In the genomic region with DNA sequence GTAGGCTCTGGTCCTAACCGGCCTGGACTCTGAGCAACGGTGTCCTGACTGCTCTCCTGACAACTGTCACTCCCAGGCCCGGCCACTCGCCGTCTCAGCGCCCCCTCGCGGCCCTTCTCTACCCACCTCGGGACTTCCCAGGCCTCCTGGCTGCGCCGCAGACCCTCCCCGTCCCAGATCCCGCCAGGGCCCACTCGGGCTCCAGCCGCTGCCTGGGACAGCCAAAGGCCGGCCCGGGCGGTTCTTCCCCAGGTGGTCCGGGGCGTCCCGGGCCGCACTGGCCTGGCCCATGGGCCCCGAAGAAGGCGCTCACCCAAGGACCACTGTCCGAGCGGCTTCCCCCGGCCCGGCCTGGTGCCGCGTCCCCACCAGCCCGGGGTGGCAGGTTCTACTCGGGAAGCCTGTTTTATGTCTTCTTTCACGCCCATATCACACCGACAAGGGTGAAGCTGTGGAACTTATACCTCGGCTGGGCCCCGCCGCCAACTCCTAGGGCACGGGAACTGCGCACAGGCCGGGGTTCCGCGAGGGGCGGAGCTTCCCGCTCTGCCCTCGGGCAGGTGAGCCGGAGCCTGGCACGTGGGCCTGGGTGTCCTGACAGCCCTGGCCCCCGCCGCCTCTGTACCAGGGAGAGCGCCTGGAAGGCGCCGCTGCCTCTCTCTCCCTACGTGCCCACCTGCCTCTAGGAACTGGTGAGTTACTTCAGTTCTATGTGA, we compare ENCODE assay signal across 8 cellular contexts.
DNase-seq lines count a peak whose midpoint lies in the region; ATAC-seq, FAIRE-seq and TF ChIP-seq lines count a peak whose summit lies in the region.

No MANE protein-coding gene starts in this region.

- no peaks in the 10 kb centered on the region for H3K27me3 ChIP-seq in RWPE2 (ENCODE audit: insufficient read depth, poor library complexity, severe bottlenecking)
- H3K27me3 ChIP-seq in right atrium auricular region: no peaks in the 10 kb centered on the region

- no peaks in the 10 kb centered on the region for H3K9me3 ChIP-seq in A549
- no peaks in the 10 kb centered on the region for H3K9me3 ChIP-seq in RWPE2 (ENCODE audit: severe bottlenecking)
- no peaks in the 10 kb centered on the region for H3K9me3 ChIP-seq in right atrium auricular region

- H3K9me3 Mint-ChIP-seq in activated naive CD8-positive, alpha-beta T cell treated with anti-CD3 and anti-CD28 coated beads, Interleukin-2, amount 10 ng/mL, durations not matched to agents 7 days and 5 days: no peaks in the 10 kb centered on the region

- 11% methylated on average over 12 of the region's 53 CpGs for WGBS in A549 (ENCODE audit: missing lambda C conversion rate)

- no peaks in the 10 kb centered on the region for H3K4me1 ChIP-seq in A549
- H3K4me1 ChIP-seq in RWPE2 (ENCODE audit: insufficient read depth, poor library complexity, severe bottlenecking): no peaks in the 10 kb centered on the region
- peaks cover 0 to 9% of the 10 kb centered on the region in 2 donors for H3K4me1 ChIP-seq in right atrium auricular region

- FAIRE-seq in A549 (lab: Jason Lieb, UNC): no peak

- TF ChIP-seq RAD21 in A549 (conservative IDR thresholded peaks at IDR 0.05 in 1 of 2, IDR thresholded peaks at IDR 0.05 in 1 of 2): peak; percentile 49 to 56

- H3K36me3 ChIP-seq in RWPE2 (ENCODE audit: low read depth): no peaks in the 10 kb centered on the region
- H3K36me3 ChIP-seq in right atrium auricular region: no peaks in the 10 kb centered on the region

- TF ChIP-seq EP300 in A549 (IDR thresholded peaks at IDR 0.05): no peak

- peak overlapping the region; percentile 80 for H3K4me3 Mint-ChIP-seq in activated naive CD8-positive, alpha-beta T cell treated with anti-CD3 and anti-CD28 coated beads, Interleukin-2, amount 10 ng/mL, durations not matched to agents 7 days and 5 days

- POLR2A ChIA-PET in A549 (lab: Yijun Ruan, JAX): interaction anchor here (0.7 kb wide), 1 partner anchor 66 kb away, joined by 4 read pairs; no protein-coding TSS in a partner anchor
- POLR2A ChIA-PET in activated naive CD8-positive, alpha-beta T cell treated with anti-CD3 and anti-CD28 coated beads, Interleukin-2, amount 10 ng/mL, durations not matched to agents 7 days and 5 days (lab: Charles Lee): no interaction called here

- no peaks in the 10 kb centered on the region for H3K27me3 Mint-ChIP-seq in activated naive CD8-positive, alpha-beta T cell treated with anti-CD3 and anti-CD28 coated beads, Interleukin-2, amount 10 ng/mL, durations not matched to agents 7 days and 5 days

- H3K27ac ChIP-seq in A549 (peak overlapping the region; percentile 75 to 92), RWPE2 (ENCODE audit: poor library complexity, severe bottlenecking) (no peak overlapping the region), right atrium auricular region (peak overlapping the region; percentile 74 to 87)

- H3K4me3 ChIP-seq in A549 (peak overlapping the region; percentile 69), RWPE2 (ENCODE audit: severe bottlenecking) (peak overlapping the region; percentile 36), right atrium auricular region (peak overlapping the region; percentile 61 to 70)

- TF ChIP-seq POLR2A in A549 (IDR thresholded peaks at IDR 0.05; ENCODE audit: low read length): no peak

- CTCF ChIA-PET in A549 (lab: Yijun Ruan, JAX): interaction anchor here (0.6 to 1.4 kb wide), 6 partner anchors 11 to 1058 kb away, joined by 3 to 5 read pairs (median 3); no protein-coding TSS in a partner anchor

- peak overlapping the region; percentile 79 for H3K4me2 ChIP-seq in A549

- peak overlapping the region; percentile 58 for H3K27ac Mint-ChIP-seq in activated naive CD8-positive, alpha-beta T cell treated with anti-CD3 and anti-CD28 coated beads, Interleukin-2, amount 10 ng/mL, durations not matched to agents 7 days and 5 days

- TF ChIP-seq CTCF in A549 (IDR thresholded peaks at IDR 0.05) (peak; percentile 61), RWPE2 (IDR thresholded peaks at IDR 0.05; ENCODE audit: poor library complexity, severe bottlenecking) (peak; percentile 81), right atrium auricular region (IDR thresholded peaks at IDR 0.05) (peak; percentile 71 to 85)

- no peaks in the 10 kb centered on the region for H3K36me3 Mint-ChIP-seq in activated naive CD8-positive, alpha-beta T cell treated with anti-CD3 and anti-CD28 coated beads, Interleukin-2, amount 10 ng/mL, durations not matched to agents 7 days and 5 days

- ATAC-seq in A549 (peak; percentile 97 to 100), GM18907 (IDR thresholded peaks at IDR 0.05; ENCODE audit: unreplicated experiment) (peak; percentile 97), HG03342 (IDR thresholded peaks at IDR 0.05; ENCODE audit: unreplicated experiment) (peak; percentile 94), RWPE2 (ENCODE audit: low read depth) (peak; percentile 90)
- ATAC-seq in activated naive CD8-positive, alpha-beta T cell treated with anti-CD3 and anti-CD28 coated beads, Interleukin-2, amount 10 ng/mL, durations not matched to agents 7 days and 5 days (ENCODE audit: low read depth): peak; percentile 91

- H3K4me1 Mint-ChIP-seq in activated naive CD8-positive, alpha-beta T cell treated with anti-CD3 and anti-CD28 coated beads, Interleukin-2, amount 10 ng/mL, durations not matched to agents 7 days and 5 days: peaks cover 9% of the 10 kb centered on the region

- DNase-seq in A549 (ENCODE audit: low read depth in 1 of 2, low spot score in 1 of 2) (peak; percentile 45 to 68), RWPE2 (ENCODE audit: low spot score) (peak; percentile 55), right atrium auricular region (ENCODE audit: low spot score) (peak; percentile 82), pulmonary artery endothelial cell (ENCODE audit: low read depth, low spot score) (peak; percentile 11), ureter (ENCODE audit: low spot score) (peak; percentile 86)
- DNase-seq in activated naive CD8-positive, alpha-beta T cell treated with anti-CD3 and anti-CD28 coated beads, Interleukin-2, amount 10 ng/mL, durations not matched to agents 7 days and 5 days: peak; percentile 82

TF ChIP-seq in A549, 52 proteins besides CTCF, POLR2A, EP300 and RAD21 (continues in another document):
- TF ChIP-seq ZSCAN20 (CRISPR knock-in tag; IDR thresholded peaks at IDR 0.05) (no peak), CBX2 (IDR thresholded peaks at IDR 0.05; ENCODE audit: borderline replicate concordance, low read depth) (no peak), MAFK (IDR thresholded peaks at IDR 0.05; ENCODE audit: partially characterized antibody) (no peak), HES2 (IDR thresholded peaks at IDR 0.05) (no peak), HEYL (CRISPR knock-in tag; IDR thresholded peaks at IDR 0.05) (no peak), NR3C1 (IDR thresholded peaks at IDR 0.05) (no peak), MAZ (IDR thresholded peaks at IDR 0.05; ENCODE audit: borderline replicate concordance, low read depth, low read length) (no peak), MYC (IDR thresholded peaks at IDR 0.05; ENCODE audit: borderline replicate concordance, low read length) (no peak), CHD4 (IDR thresholded peaks at IDR 0.05; ENCODE audit: borderline replicate concordance) (no peak), PBX3 (IDR thresholded peaks at IDR 0.05) (no peak), ZNF302 (CRISPR knock-in tag; IDR thresholded peaks at IDR 0.05) (no peak), FOXS1 (CRISPR knock-in tag; IDR thresholded peaks at IDR 0.05) (no peak), EHF (CRISPR knock-in tag; IDR thresholded peaks at IDR 0.05) (no peak), SMC3 (IDR thresholded peaks at IDR 0.05) (peak; percentile 60), RCOR1 (IDR thresholded peaks at IDR 0.05; ENCODE audit: low read depth, low read length) (no peak), TP53 (CRISPR knock-in tag; IDR thresholded peaks at IDR 0.05) (no peak), HDAC2 (IDR thresholded peaks at IDR 0.05) (no peak)
- TF ChIP-seq, protein P1, sequence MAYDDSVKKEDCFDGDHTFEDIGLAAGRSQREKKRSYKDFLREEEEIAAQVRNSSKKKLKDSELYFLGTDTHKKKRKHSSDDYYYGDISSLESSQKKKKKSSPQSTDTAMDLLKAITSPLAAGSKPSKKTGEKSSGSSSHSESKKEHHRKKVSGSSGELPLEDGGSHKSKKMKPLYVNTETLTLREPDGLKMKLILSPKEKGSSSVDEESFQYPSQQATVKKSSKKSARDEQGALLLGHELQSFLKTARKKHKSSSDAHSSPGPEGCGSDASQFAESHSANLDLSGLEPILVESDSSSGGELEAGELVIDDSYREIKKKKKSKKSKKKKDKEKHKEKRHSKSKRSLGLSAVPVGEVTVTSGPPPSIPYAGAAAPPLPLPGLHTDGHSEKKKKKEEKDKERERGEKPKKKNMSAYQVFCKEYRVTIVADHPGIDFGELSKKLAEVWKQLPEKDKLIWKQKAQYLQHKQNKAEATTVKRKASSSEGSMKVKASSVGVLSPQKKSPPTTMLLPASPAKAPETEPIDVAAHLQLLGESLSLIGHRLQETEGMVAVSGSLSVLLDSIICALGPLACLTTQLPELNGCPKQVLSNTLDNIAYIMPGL (CRISPR knock-in tag; IDR thresholded peaks at IDR 0.05; ENCODE audit: borderline replicate concordance): no peak; the same call in 1 of the 2 replicates
- TF ChIP-seq, protein P2, sequence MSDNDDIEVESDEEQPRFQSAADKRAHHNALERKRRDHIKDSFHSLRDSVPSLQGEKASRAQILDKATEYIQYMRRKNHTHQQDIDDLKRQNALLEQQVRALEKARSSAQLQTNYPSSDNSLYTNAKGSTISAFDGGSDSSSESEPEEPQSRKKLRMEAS (IDR thresholded peaks at IDR 0.05): peak; percentile 86
- TF ChIP-seq, protein P3, sequence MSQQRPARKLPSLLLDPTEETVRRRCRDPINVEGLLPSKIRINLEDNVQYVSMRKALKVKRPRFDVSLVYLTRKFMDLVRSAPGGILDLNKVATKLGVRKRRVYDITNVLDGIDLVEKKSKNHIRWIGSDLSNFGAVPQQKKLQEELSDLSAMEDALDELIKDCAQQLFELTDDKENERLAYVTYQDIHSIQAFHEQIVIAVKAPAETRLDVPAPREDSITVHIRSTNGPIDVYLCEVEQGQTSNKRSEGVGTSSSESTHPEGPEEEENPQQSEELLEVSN (IDR thresholded peaks at IDR 0.05; ENCODE audit: borderline replicate concordance, low read depth): peak; percentile 90

Comparison
In these comparisons a context has a peak if more than half of its experiments do, and no peak if none do; other contexts are left out.
1. DNase-seq: peak in every context shown above with its lines; median percentile 86 in ureter; 82 in activated naive CD8-positive, alpha-beta T cell treated with anti-CD3 and anti-CD28 coated beads, Interleukin-2, amount 10 ng/mL, durations not matched to agents 7 days and 5 days; 82 in right atrium auricular region; 56 in A549; 55 in RWPE2; 11 in pulmonary artery endothelial cell.